ENCODE assay signal across 8 cellular contexts in genomic region chr6:158648682-158649131, GRCh38. TPM values are rescaled to one million over a fixed set of nuclear protein-coding genes. Genes with fewer than 3 reads are reported as not detected.
DNase-seq lines count a peak whose midpoint lies in the region; ATAC-seq, FAIRE-seq and TF ChIP-seq lines count a peak whose summit lies in the region.

No MANE protein-coding gene starts in this region.

- peak overlapping the region; percentile 76 for H3K27ac Mint-ChIP-seq in Calu3 (ENCODE audit: unreplicated experiment)
- H3K27ac Mint-ChIP-seq in endothelial cell (ENCODE audit: unreplicated experiment) = no peak overlapping the region
- no peak overlapping the region for H3K27ac Mint-ChIP-seq in progenitor cell of endocrine pancreas

- BruUV-seq in Calu3 (replicated peaks; lab: Mats Ljungman, UMichigan) = no TSS peak

- ATAC-seq in GM21529 (IDR thresholded peaks at IDR 0.05; ENCODE audit: unreplicated experiment) = peak; percentile 37

- H3K4me1 Mint-ChIP-seq in Calu3 (ENCODE audit: low read depth, unreplicated experiment) (peaks cover 46% of the 10 kb centered on the region), endothelial cell (ENCODE audit: unreplicated experiment) (peaks cover 8% of the 10 kb centered on the region), progenitor cell of endocrine pancreas (ENCODE audit: low read depth) (peaks cover 10% of the 10 kb centered on the region)

- H3K27me3 ChIP-seq in esophagus (ENCODE audit: control insufficient read depth in 1 of 2, insufficient read depth in 2 of 2, low read length in 2 of 2) = no peaks in the 10 kb centered on the region

- H3K27me3 Mint-ChIP-seq in Calu3 (ENCODE audit: unreplicated experiment) (no peaks in the 10 kb centered on the region), endothelial cell (ENCODE audit: unreplicated experiment) (peaks cover 13% of the 10 kb centered on the region), progenitor cell of endocrine pancreas (peaks cover 2% of the 10 kb centered on the region)

- H3K36me3 Mint-ChIP-seq in Calu3 (ENCODE audit: insufficient read depth, unreplicated experiment) (peaks cover 28% of the 10 kb centered on the region), endothelial cell (ENCODE audit: low read depth, unreplicated experiment) (peaks cover 2% of the 10 kb centered on the region), progenitor cell of endocrine pancreas (ENCODE audit: insufficient read depth) (no peaks in the 10 kb centered on the region)

- H3K9me3 Mint-ChIP-seq in Calu3 (ENCODE audit: low read depth, unreplicated experiment) (no peaks in the 10 kb centered on the region), endothelial cell (ENCODE audit: unreplicated experiment) (no peaks in the 10 kb centered on the region), progenitor cell of endocrine pancreas (ENCODE audit: low read depth) (no peaks in the 10 kb centered on the region)

- no peaks in the 10 kb centered on the region for H3K36me3 ChIP-seq in esophagus (ENCODE audit: control insufficient read depth in 2 of 2, insufficient read depth in 2 of 2, low read length in 1 of 2)

- no peaks in the 10 kb centered on the region for H3K9me3 ChIP-seq in esophagus (ENCODE audit: control insufficient read depth in 2 of 2, insufficient read depth in 1 of 2, low read depth in 1 of 2, low read length in 1 of 2)

- in situ Hi-C loops in GM13977 (cut with MboI; ENCODE audit: low pct_unique_long_range_greater_than_20kb, low sequenced_read_pairs, unreplicated experiment) = no loop called here

- CTCF ChIA-PET in Calu3 (lab: Charles Lee) = interaction anchor here (0.9 to 2.7 kb wide), 2 partner anchors 11 to 486 kb away, joined by 3 to 9 read pairs; no protein-coding TSS in a partner anchor

- no peak overlapping the region for H3K4me3 Mint-ChIP-seq in Calu3 (ENCODE audit: low read depth, unreplicated experiment)
- H3K4me3 Mint-ChIP-seq in endothelial cell (ENCODE audit: unreplicated experiment) = no peak overlapping the region
- no peak overlapping the region for H3K4me3 Mint-ChIP-seq in progenitor cell of endocrine pancreas (ENCODE audit: low read depth)

- no peak for DNase-seq in Calu3
- peak; percentile 95 for DNase-seq in RCC 7860 (ENCODE audit: low spot score)
- DNase-seq in stimulated activated CD8-positive, alpha-beta memory T cell treated with anti-CD3 and anti-CD28 coated beads, Interleukin-4, amount 100 ng/mL, for 48 hours = peak; percentile 48
- no peak for DNase-seq in endothelial cell (ENCODE audit: low spot score)
- DNase-seq in GM13977 (ENCODE audit: low spot score) = no peak
- no peak for DNase-seq in progenitor cell of endocrine pancreas (ENCODE audit: low spot score, unreplicated experiment)

- H3K27ac ChIP-seq in esophagus (ENCODE audit: low read depth in 2 of 2, low read length in 1 of 2) = peak overlapping the region; percentile 54 to 56

- H3K4me3 ChIP-seq in esophagus (ENCODE audit: low read depth in 1 of 2, low read length in 2 of 2) = no peak overlapping the region

- no peaks in the 10 kb centered on the region for H3K4me1 ChIP-seq in esophagus (ENCODE audit: control insufficient read depth in 2 of 2, insufficient read depth in 2 of 2, low read length in 1 of 2)

- peak; percentile 83 for FAIRE-seq in RCC 7860 (lab: Jason Lieb, UNC)

- TF ChIP-seq CTCF in Calu3 (IDR thresholded peaks at IDR 0.05; ENCODE audit: unreplicated experiment) (no peak), endothelial cell (IDR thresholded peaks at IDR 0.05; ENCODE audit: unreplicated experiment) (no peak), GM13977 (IDR thresholded peaks at IDR 0.05; ENCODE audit: extremely low read depth, insufficient read depth, missing control alignments) (no peak), progenitor cell of endocrine pancreas (IDR thresholded peaks at IDR 0.05; ENCODE audit: unreplicated experiment) (no peak)

- intact Hi-C loops in Calu3 (cut with micrococcal nuclease; ENCODE audit: unreplicated experiment) = loop anchor here (5.0 kb wide), 2 partner anchors 44 to 354 kb away; partner anchors contain the start of gene RSPH3

- 58 to 65% methylated on average over 5 of the region's 5 CpGs for WGBS in esophagus, 2 donors

RNA-seq across cellular contexts. Expression of gene SYTL3, which starts 1.1 kb away (rescaled TPM):
- 14.2 and 15.0 TPM in 2 replicates for total RNA-seq in Calu3 (2022)
- polyA plus RNA-seq in esophagus = 1 to 10 TPM; 2.4 to 2.6 TPM
- total RNA-seq in endothelial cell (ENCODE audit: unreplicated experiment) = 0.77 TPM
- total RNA-seq in progenitor cell of endocrine pancreas = 1.6 and 2.1 TPM in 2 replicates

RNA-seq across cellular contexts. Expression of gene DYNLT1, which starts 4.2 kb away (rescaled TPM):
- total RNA-seq in Calu3 (2022) = 156 and 167 TPM in 2 replicates
- polyA plus RNA-seq in esophagus = 100 to 1,000 TPM; 168 to 183 TPM
- total RNA-seq in endothelial cell (ENCODE audit: unreplicated experiment) = 115 TPM
- total RNA-seq in progenitor cell of endocrine pancreas = 124 and 126 TPM in 2 replicates

Comparison
In these comparisons a context has a peak if more than half of its experiments do, and no peak if none do; other contexts are left out.
1. DNase-seq: peak in RCC 7860 (single experiment) and stimulated activated CD8-positive, alpha-beta memory T cell treated with anti-CD3 and anti-CD28 coated beads, Interleukin-4, amount 100 ng/mL, for 48 hours (single experiment); none in Calu3 (single experiment), endothelial cell (single experiment), GM13977 (single experiment) and progenitor cell of endocrine pancreas (single experiment).